Comparison of ENCODE assay signal across 10 cellular contexts in genomic region chr1:192983349-192983980, GRCh38.
A peak's percentile ranks its signal among the peaks of the same experiment; 100 is the strongest.
DNase-seq lines count a peak whose midpoint lies in the region; ATAC-seq and TF ChIP-seq lines count a peak whose summit lies in the region.
"Had no signal": no experiment of that assay in that cellular context is flagged by ENCODE, and none has a peak within 500 bp of the region (broad histone marks: within the 10 kb centered on the region; RNA-seq: fewer than 3 reads in every experiment).

No MANE protein-coding gene starts in this region.

- peak overlapping the region; percentile 16 for H3K4me3 Mint-ChIP-seq in activated T-cell treated with anti-CD3 and anti-CD28 coated beads, Interleukin-2, amount 50 U/mL, for 24 hours
- peak overlapping the region; percentile 51 to 68 for H3K4me3 Mint-ChIP-seq in activated T-cell treated with anti-CD3 and anti-CD28 coated beads, Interleukin-2, amount 50 U/mL, for 72 hours
- peak overlapping the region; percentile 23 for H3K4me3 Mint-ChIP-seq in stimulated activated effector memory CD8-positive, alpha-beta T cell treated with anti-CD3 and anti-CD28 coated beads, Interleukin-12 subunit alpha, Interleukin-12 subunit beta, amount 100 ng/mL, for 72 hours

- H3K36me3 Mint-ChIP-seq in activated T-cell treated with anti-CD3 and anti-CD28 coated beads, Interleukin-2, amount 50 U/mL, for 24 hours (ENCODE audit: low read depth): peaks cover 12% of the 10 kb centered on the region
- peaks cover 4 to 7% of the 10 kb centered on the region in 2 donors for H3K36me3 Mint-ChIP-seq in activated T-cell treated with anti-CD3 and anti-CD28 coated beads, Interleukin-2, amount 50 U/mL, for 72 hours (ENCODE audit: insufficient read depth in 2 of 2)
- peaks cover 6% of the 10 kb centered on the region for H3K36me3 Mint-ChIP-seq in stimulated activated effector memory CD8-positive, alpha-beta T cell treated with anti-CD3 and anti-CD28 coated beads, Interleukin-12 subunit alpha, Interleukin-12 subunit beta, amount 100 ng/mL, for 72 hours

- no peak overlapping the region for H3K27ac ChIP-seq in left lung

- H3K27me3 Mint-ChIP-seq in activated T-cell treated with anti-CD3 and anti-CD28 coated beads, Interleukin-2, amount 50 U/mL, for 24 hours: no peaks in the 10 kb centered on the region
- no peaks in the 10 kb centered on the region for H3K27me3 Mint-ChIP-seq in activated T-cell treated with anti-CD3 and anti-CD28 coated beads, Interleukin-2, amount 50 U/mL, for 72 hours (ENCODE audit: low read depth)

- peaks cover 38% of the 10 kb centered on the region for H3K4me1 Mint-ChIP-seq in activated T-cell treated with anti-CD3 and anti-CD28 coated beads, Interleukin-2, amount 50 U/mL, for 24 hours (ENCODE audit: low read depth)
- peaks cover 45% of the 10 kb centered on the region for H3K4me1 Mint-ChIP-seq in activated T-cell treated with anti-CD3 and anti-CD28 coated beads, Interleukin-2, amount 50 U/mL, for 72 hours (ENCODE audit: low read depth)
- H3K4me1 Mint-ChIP-seq in stimulated activated effector memory CD8-positive, alpha-beta T cell treated with anti-CD3 and anti-CD28 coated beads, Interleukin-12 subunit alpha, Interleukin-12 subunit beta, amount 100 ng/mL, for 72 hours: peaks cover 38% of the 10 kb centered on the region

- intact Hi-C loops in left lung (cut with DNase I): no loop called here

- H3K9me3 Mint-ChIP-seq in activated T-cell treated with anti-CD3 and anti-CD28 coated beads, Interleukin-2, amount 50 U/mL, for 24 hours: peaks cover 3% of the 10 kb centered on the region
- H3K9me3 Mint-ChIP-seq in activated T-cell treated with anti-CD3 and anti-CD28 coated beads, Interleukin-2, amount 50 U/mL, for 72 hours: no peaks in the 10 kb centered on the region
- no peaks in the 10 kb centered on the region for H3K9me3 Mint-ChIP-seq in stimulated activated effector memory CD8-positive, alpha-beta T cell treated with anti-CD3 and anti-CD28 coated beads, Interleukin-12 subunit alpha, Interleukin-12 subunit beta, amount 100 ng/mL, for 72 hours

- H3K4me3 ChIP-seq in left lung: no peak overlapping the region

- no peaks in the 10 kb centered on the region for H3K36me3 ChIP-seq in left lung

- no peaks in the 10 kb centered on the region for H3K27me3 ChIP-seq in left lung

- H3K27ac Mint-ChIP-seq in activated T-cell treated with anti-CD3 and anti-CD28 coated beads, Interleukin-2, amount 50 U/mL, for 24 hours: peak overlapping the region; percentile 93
- H3K27ac Mint-ChIP-seq in activated T-cell treated with anti-CD3 and anti-CD28 coated beads, Interleukin-2, amount 50 U/mL, for 72 hours: peak overlapping the region; percentile 88
- peak overlapping the region; percentile 63 for H3K27ac Mint-ChIP-seq in stimulated activated effector memory CD8-positive, alpha-beta T cell treated with anti-CD3 and anti-CD28 coated beads, Interleukin-12 subunit alpha, Interleukin-12 subunit beta, amount 100 ng/mL, for 72 hours

- H3K9me3 ChIP-seq in left lung: no peaks in the 10 kb centered on the region

- no peak for DNase-seq in activated T-cell treated with anti-CD3 and anti-CD28 coated beads, Interleukin-2, amount 50 U/mL, for 24 hours
- no peak for DNase-seq in activated T-cell treated with anti-CD3 and anti-CD28 coated beads, Interleukin-2, amount 50 U/mL, for 1 hour
- DNase-seq in activated T-cell treated with anti-CD3 and anti-CD28 coated beads, Interleukin-2, amount 50 U/mL, for 72 hours: peak; percentile 66 to 73
- no peak for DNase-seq in stimulated activated effector memory CD8-positive, alpha-beta T cell treated with anti-CD3 and anti-CD28 coated beads, Interleukin-12 subunit alpha, Interleukin-12 subunit beta, amount 100 ng/mL, for 72 hours (ENCODE audit: low spot score in 2 of 2)
- no peak for DNase-seq in 8988T
- no peak for DNase-seq in islet precursor cell
- DNase-seq in left lung: no peak
- DNase-seq: NCI-H187 treated with DMSO at 0.1 percent for 48 hours, T1000 had no signal

- H3K4me1 ChIP-seq in left lung: no peaks in the 10 kb centered on the region

- no peak for TF ChIP-seq CTCF in left lung (IDR thresholded peaks at IDR 0.05)

- ATAC-seq in HG02852 (IDR thresholded peaks at IDR 0.05; ENCODE audit: unreplicated experiment) (peak; percentile 93), left lung (no peak)
- ATAC-seq in activated T-cell treated with anti-CD3 and anti-CD28 coated beads, Interleukin-2, amount 50 U/mL, for 72 hours (replicated peaks in 1 of 2): peak; percentile 85 to 88
- ATAC-seq in stimulated activated effector memory CD8-positive, alpha-beta T cell treated with anti-CD3 and anti-CD28 coated beads, Interleukin-12 subunit alpha, Interleukin-12 subunit beta, amount 100 ng/mL, for 72 hours: peak; percentile 89

Comparison
In these comparisons a context has a peak if more than half of its experiments do, and no peak if none do; other contexts are left out.
1. DNase-seq: peak in activated T-cell treated with anti-CD3 and anti-CD28 coated beads, Interleukin-2, amount 50 U/mL, for 72 hours (2 of 2); none in activated T-cell treated with anti-CD3 and anti-CD28 coated beads, Interleukin-2, amount 50 U/mL, for 24 hours (single experiment), activated T-cell treated with anti-CD3 and anti-CD28 coated beads, Interleukin-2, amount 50 U/mL, for 1 hour (single experiment), stimulated activated effector memory CD8-positive, alpha-beta T cell treated with anti-CD3 and anti-CD28 coated beads, Interleukin-12 subunit alpha, Interleukin-12 subunit beta, amount 100 ng/mL, for 72 hours (0 of 2), 8988T (single experiment), islet precursor cell (single experiment) and left lung (0 of 2).
2. Peak in every context shown above with its lines, with median percentiles within 50 percentile points of each other: H3K27ac Mint-ChIP-seq and H3K4me3 Mint-ChIP-seq.